ENCODE assay signal across 36 cellular contexts in genomic region chr10:99843310-99843709, GRCh38.
DNase-seq lines count a peak whose midpoint lies in the region; ATAC-seq, FAIRE-seq and TF ChIP-seq lines count a peak whose summit lies in the region.
"Had no signal": no experiment of that assay in that cellular context is flagged by ENCODE, and none has a peak within 500 bp of the region (broad histone marks: within the 10 kb centered on the region; RNA-seq: fewer than 3 reads in every experiment).

No MANE protein-coding gene starts in this region.

- H3K27ac Mint-ChIP-seq in astrocyte (ENCODE audit: unreplicated experiment) = peak overlapping the region; percentile 6
- H3K27ac Mint-ChIP-seq: activated naive CD8-positive, alpha-beta T cell; IgD-negative memory B cell; naive thymus-derived CD4-positive, alpha-beta T cell; stimulated activated naive B cell treated with anti-CD40 and anti-IgM and Interleukin-4, amounts not matched to agents 10 μg/mL and 1 μg/mL and 100 μg/mL, for 72 hours; type B pancreatic cell had no signal

- H3K36me3 Mint-ChIP-seq in astrocyte (ENCODE audit: low read depth, unreplicated experiment) = no peaks in the 10 kb centered on the region
- H3K36me3 Mint-ChIP-seq: activated naive CD8-positive, alpha-beta T cell; CD4-positive, alpha-beta memory T cell; IgD-negative memory B cell had no signal

- TF ChIP-seq EP300 in SK-N-SH (IDR thresholded peaks at IDR 0.05; ENCODE audit: borderline replicate concordance in 1 of 2, low read depth in 1 of 2, low read length in 1 of 2) = no peak

- H3K27me3 Mint-ChIP-seq in astrocyte (ENCODE audit: low read depth, unreplicated experiment) = peaks cover 3% of the 10 kb centered on the region
- H3K27me3 Mint-ChIP-seq: activated naive CD8-positive, alpha-beta T cell; CD4-positive, alpha-beta memory T cell; IgD-negative memory B cell; stimulated activated naive B cell treated with anti-CD40 and anti-IgM and Interleukin-4, amounts not matched to agents 10 μg/mL and 1 μg/mL and 100 μg/mL, for 72 hours; type B pancreatic cell had no signal

- H3K4me3 ChIP-seq in SK-N-SH (ENCODE audit: low read depth in 2 of 2, low read length in 1 of 2) = no peak overlapping the region
- H3K4me3 ChIP-seq in astrocyte (ENCODE audit: insufficient read depth, low read depth, low read length) = no peak overlapping the region
- no peak overlapping the region for H3K4me3 ChIP-seq in fibroblast of the aortic adventitia (ENCODE audit: low read depth, low read length)
- H3K4me3 ChIP-seq: cardiac muscle cell, gastrocnemius medialis, hepatocyte, lower lobe of right lung had no signal

- H3K79me2 ChIP-seq in SK-N-SH (ENCODE audit: insufficient read depth) (no peaks in the 10 kb centered on the region), astrocyte (ENCODE audit: insufficient read depth, low read length) (no peaks in the 10 kb centered on the region)
- H3K79me2 ChIP-seq: hepatocyte had no signal

- H3K4me1 Mint-ChIP-seq in astrocyte (ENCODE audit: low read depth, unreplicated experiment) = peaks cover 4% of the 10 kb centered on the region

- H3K9ac ChIP-seq in SK-N-SH = no peak overlapping the region
- H3K9ac ChIP-seq in astrocyte (ENCODE audit: low read length) = no peak overlapping the region

- no peaks in the 10 kb centered on the region for H3K9me3 ChIP-seq in SK-N-SH
- H3K9me3 ChIP-seq in astrocyte (ENCODE audit: insufficient read depth, low read depth, low read length) = no peaks in the 10 kb centered on the region
- H3K9me3 ChIP-seq: gastrocnemius medialis, lower lobe of right lung had no signal

- no peaks in the 10 kb centered on the region for H3K9me2 ChIP-seq in SK-N-SH

- H3K9me3 Mint-ChIP-seq in astrocyte (ENCODE audit: unreplicated experiment) = peaks cover 2% of the 10 kb centered on the region
- H3K9me3 Mint-ChIP-seq: CD4-positive, alpha-beta memory T cell; IgD-negative memory B cell; naive thymus-derived CD4-positive, alpha-beta T cell; stimulated activated naive B cell treated with anti-CD40 and anti-IgM and Interleukin-4, amounts not matched to agents 10 μg/mL and 1 μg/mL and 100 μg/mL, for 72 hours; type B pancreatic cell had no signal

- H3K36me3 ChIP-seq in SK-N-SH (replicated peaks in 1 of 2; ENCODE audit: control insufficient read depth in 1 of 2, insufficient read depth in 2 of 2, low read length in 1 of 2) = no peaks in the 10 kb centered on the region
- no peaks in the 10 kb centered on the region for H3K36me3 ChIP-seq in astrocyte (ENCODE audit: insufficient read depth, low read length)
- H3K36me3 ChIP-seq: cardiac muscle cell, gastrocnemius medialis, lower lobe of right lung, WERI-Rb-1 had no signal

- H3K4me2 ChIP-seq in SK-N-SH = no peak overlapping the region
- no peak overlapping the region for H3K4me2 ChIP-seq in astrocyte (ENCODE audit: low read length)
- H3K4me2 ChIP-seq: hepatocyte had no signal

- peaks cover 6% of the 10 kb centered on the region for H3F3A ChIP-seq in SK-N-SH (replicated peaks; ENCODE audit: insufficient read depth)

- no peak for ATAC-seq in SK-N-SH treated with all-trans-retinoic acid at 6 μM for 48 hours
- ATAC-seq: gastrocnemius medialis; lower lobe of right lung; naive thymus-derived CD4-positive, alpha-beta T cell; stimulated activated naive B cell treated with anti-CD40 and anti-IgM and Interleukin-4, amounts not matched to agents 10 μg/mL and 1 μg/mL and 100 μg/mL, for 72 hours had no signal

- H4K20me1 ChIP-seq in SK-N-SH (ENCODE audit: insufficient read depth) (no peaks in the 10 kb centered on the region), astrocyte (ENCODE audit: insufficient read depth, low read length) (no peaks in the 10 kb centered on the region)

- FAIRE-seq in astrocyte (lab: Jason Lieb, UNC) = no peak
- FAIRE-seq: colon, D721Med, RCC 7860 had no signal

- POLR2A ChIA-PET in SK-N-SH (lab: Yijun Ruan, JAX) = no interaction called here

- CTCF ChIA-PET in SK-N-SH (lab: Yijun Ruan, JAX) = interaction anchor here (0.6 to 4.3 kb wide), 4 partner anchors 110 to 204 kb away, joined by 3 to 122 read pairs (median 28); partner anchors contain the start of gene DNMBP

- H3K27me3 ChIP-seq in SK-N-SH (ENCODE audit: insufficient read depth) (no peaks in the 10 kb centered on the region), astrocyte (ENCODE audit: insufficient read depth, low read length) (no peaks in the 10 kb centered on the region)
- H3K27me3 ChIP-seq: cardiac muscle cell, gastrocnemius medialis, hepatocyte had no signal

- H3K27ac ChIP-seq in SK-N-SH (ENCODE audit: low read depth in 2 of 2, low read length in 1 of 2) = no peak overlapping the region
- H3K27ac ChIP-seq in astrocyte (ENCODE audit: low read depth, low read length) = no peak overlapping the region
- H3K27ac ChIP-seq: cardiac muscle cell, gastrocnemius medialis, hepatocyte, lower lobe of right lung, WERI-Rb-1 had no signal

- H3K4me1 ChIP-seq in SK-N-SH (ENCODE audit: control insufficient read depth in 1 of 2, insufficient read depth in 2 of 2, low read depth in 1 of 2, low read length in 1 of 2) (no peaks in the 10 kb centered on the region; a peak in 1 of 4 replicates), astrocyte (ENCODE audit: insufficient read depth, low read length) (peaks cover 6% of the 10 kb centered on the region)

- 0 out of 2 replicates have a peak overlapping the region, but pooled peaks have one; percentile 45 for H2AFZ ChIP-seq in SK-N-SH (ENCODE audit: low read depth)
- H2AFZ ChIP-seq in astrocyte (ENCODE audit: low read depth, low read length) = peak overlapping the region; percentile 45
- H2AFZ ChIP-seq: hepatocyte had no signal

- no peak for TF ChIP-seq CTCF in SK-N-SH (IDR thresholded peaks at IDR 0.05)
- no peak for TF ChIP-seq CTCF in astrocyte (IDR thresholded peaks at IDR 0.05; ENCODE audit: insufficient read depth, low read depth, low read length)
- no peak for TF ChIP-seq CTCF in fibroblast of the aortic adventitia (IDR thresholded peaks at IDR 0.05; ENCODE audit: insufficient read depth, low read length)

- TF ChIP-seq RAD21 in SK-N-SH (IDR thresholded peaks at IDR 0.05; ENCODE audit: low read length) = no peak

- 88% methylated on average over 3 of the region's 3 CpGs for WGBS in SK-N-SH (ENCODE audit: low lambda C conversion rate)

- DNase-seq in SK-N-SH (no peak), astrocyte (ENCODE audit: low read depth) (peak; percentile 24), fibroblast of the aortic adventitia (ENCODE audit: low read depth) (peak; percentile 64), glomerular visceral epithelial cell (ENCODE audit: extremely low spot score) (no peak), HCEC 1CT (no peak), EL (no peak), AML-193 (lab: John Stamatoyannopoulos, UW) (no peak)
- DNase-seq: 8988T; activated CD4-positive, alpha-beta T cell treated with anti-CD3 and anti-CD28 coated beads for 48 hours; activated effector memory CD4-positive, alpha-beta T cell treated with Interleukin-2 at 50 U/mL for 16 hours; activated T-cell treated with anti-CD3 and anti-CD28 coated beads for 4 hours; anterior cingulate cortex; CD4-positive, alpha-beta memory T cell; DND-41; effector CD8-positive, alpha-beta T cell; erythroblast; gastrocnemius medialis; lower lobe of right lung; naive thymus-derived CD4-positive, alpha-beta T cell; NCI-H1436 treated with DMSO at 0.1 percent for 48 hours; NCI-H2081 treated with DMSO at 0.1 percent for 48 hours; nucleus accumbens; SIG-M5; stimulated activated naive B cell treated with anti-CD40 and anti-IgM and Interleukin-4, amounts not matched to agents 10 μg/mL and 1 μg/mL and 100 μg/mL, for 72 hours; SW 1271; T-helper 9 cell; WERI-Rb-1 had no signal

- no peak overlapping the region for H3K4me3 Mint-ChIP-seq in astrocyte (ENCODE audit: unreplicated experiment)
- H3K4me3 Mint-ChIP-seq: activated naive CD8-positive, alpha-beta T cell; CD4-positive, alpha-beta memory T cell; IgD-negative memory B cell; naive thymus-derived CD4-positive, alpha-beta T cell; stimulated activated naive B cell treated with anti-CD40 and anti-IgM and Interleukin-4, amounts not matched to agents 10 μg/mL and 1 μg/mL and 100 μg/mL, for 72 hours; type B pancreatic cell had no signal

TF ChIP-seq in SK-N-SH, 30 proteins besides CTCF, POLR2A, EP300 and RAD21 (continues in another document):
- no peak for TF ChIP-seq MAX (IDR thresholded peaks at IDR 0.05; ENCODE audit: low read depth)
- no peak for TF ChIP-seq MEF2A (IDR thresholded peaks at IDR 0.05; ENCODE audit: borderline replicate concordance, low read depth)
- no peak for TF ChIP-seq POLR2AphosphoS5 (IDR thresholded peaks at IDR 0.05; ENCODE audit: low read depth, low read length)
- TF ChIP-seq SMC3 (IDR thresholded peaks at IDR 0.05; ENCODE audit: low read depth, low read length) = no peak
- no peak for TF ChIP-seq TEAD4 (IDR thresholded peaks at IDR 0.05; ENCODE audit: borderline replicate concordance, insufficient read depth)
- TF ChIP-seq MXI1 (IDR thresholded peaks at IDR 0.05; ENCODE audit: low read depth, low read length) = no peak
- TF ChIP-seq RXRA (IDR thresholded peaks at IDR 0.05; ENCODE audit: borderline replicate concordance, low read depth) = no peak
- no peak for TF ChIP-seq NRF1 (IDR thresholded peaks at IDR 0.05; ENCODE audit: low read depth, low read length)
- no peak for TF ChIP-seq TCF12 (IDR thresholded peaks at IDR 0.05)
- TF ChIP-seq ELF1 (IDR thresholded peaks at IDR 0.05) = no peak
- no peak for TF ChIP-seq GATA2 (CRISPR knock-in tag; IDR thresholded peaks at IDR 0.05)

TF ChIP-seq in SK-N-SH treated with all-trans-retinoic acid at 6 μM for 48 hours, 23 proteins besides CTCF, POLR2A, EP300 and RAD21:
- TF ChIP-seq ZFP3 (CRISPR knock-in tag; IDR thresholded peaks at IDR 0.05) (no peak), OSR1 (CRISPR knock-in tag; IDR thresholded peaks at IDR 0.05) (no peak), ZFP30 (CRISPR knock-in tag; IDR thresholded peaks at IDR 0.05) (no peak), ZNF8 (CRISPR knock-in tag; IDR thresholded peaks at IDR 0.05) (no peak), ZNF70 (CRISPR knock-in tag; IDR thresholded peaks at IDR 0.05) (no peak)
TF ChIP-seq in SK-N-SH treated with all-trans-retinoic acid at 6 μM for 48 hours: peak in this region for 0.

Comparison
In these comparisons a context has a peak if more than half of its experiments do, and no peak if none do; other contexts are left out.
1. DNase-seq: peak in astrocyte (single experiment) and fibroblast of the aortic adventitia (single experiment); none in SK-N-SH (single experiment), glomerular visceral epithelial cell (single experiment), HCEC 1CT (single experiment), EL (single experiment) and AML-193 (0 of 2).